16 cellular contexts compared by ENCODE assay signal in the genomic region with DNA sequence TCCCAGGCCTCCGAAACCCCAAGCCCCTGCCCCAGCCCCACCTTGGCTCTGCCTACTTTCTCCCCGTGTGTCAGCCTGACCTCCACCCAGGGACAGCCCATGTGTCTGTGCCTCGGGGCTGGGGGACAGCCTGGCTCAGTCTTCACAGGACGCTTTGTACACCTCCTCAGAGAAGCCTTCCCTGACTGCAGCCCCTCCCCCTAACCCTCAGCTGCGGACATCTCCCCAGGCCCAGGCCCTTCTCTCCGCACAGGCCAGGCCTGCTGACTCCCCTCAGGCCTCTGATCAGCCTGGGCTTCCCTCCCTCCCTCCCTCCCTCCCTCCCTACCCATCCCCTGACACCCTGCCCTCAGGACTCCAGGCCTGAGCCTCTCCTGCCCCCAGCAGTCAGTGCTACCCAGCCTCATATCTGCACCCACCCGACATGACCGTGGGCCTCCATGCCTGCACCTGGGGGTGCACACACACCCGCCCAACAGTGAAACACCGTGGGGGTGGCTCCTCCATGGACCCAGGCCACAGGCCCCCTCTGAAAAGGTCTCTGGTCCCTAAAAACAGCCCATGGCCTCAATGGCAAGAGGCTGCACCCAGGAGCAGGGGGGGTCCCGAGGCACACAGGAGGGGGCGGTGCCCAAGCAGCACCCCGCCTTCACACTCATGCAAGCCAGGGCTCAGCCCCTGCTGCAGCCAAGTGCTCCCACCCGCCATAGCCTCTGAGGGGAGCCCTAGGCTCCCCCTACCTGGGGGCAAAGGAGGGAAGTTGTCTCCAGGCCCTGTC. TPM values are rescaled to one million over a fixed set of nuclear protein-coding genes. Genes with fewer than 3 reads are reported as not detected.
DNase-seq lines count a peak whose midpoint lies in the region; ATAC-seq and TF ChIP-seq lines count a peak whose summit lies in the region.
"Had no signal": no experiment of that assay in that cellular context is flagged by ENCODE, and none has a peak within 500 bp of the region (broad histone marks: within the 10 kb centered on the region; RNA-seq: fewer than 3 reads in every experiment).

No MANE protein-coding gene starts in this region.

- no peaks in the 10 kb centered on the region for H3K27me3 ChIP-seq in breast epithelium
- H3K27me3 ChIP-seq in mammary epithelial cell (ENCODE audit: insufficient read depth, low read length), result no peaks in the 10 kb centered on the region
- H3K27me3 ChIP-seq in esophagus squamous epithelium, result no peaks in the 10 kb centered on the region
- H3K27me3 ChIP-seq in muscle layer of colon (ENCODE audit: control insufficient read depth in 1 of 2, insufficient read depth in 2 of 2, low read length in 2 of 2), result no peaks in the 10 kb centered on the region
- H3K27me3 ChIP-seq in aorta (ENCODE audit: control insufficient read depth in 1 of 2, insufficient read depth in 2 of 2, low read length in 1 of 2), result no peaks in the 10 kb centered on the region
- H3K27me3 ChIP-seq: colonic mucosa had no signal

- TF ChIP-seq CTCF in breast epithelium (IDR thresholded peaks at IDR 0.05) (no peak), mammary epithelial cell (conservative IDR thresholded peaks at IDR 0.05 in 1 of 2, IDR thresholded peaks at IDR 0.05 in 1 of 2; ENCODE audit: extremely low read depth in 1 of 2, insufficient read depth in 1 of 2, low read depth in 1 of 2, low read length in 2 of 2) (no peak), esophagus squamous epithelium (IDR thresholded peaks at IDR 0.05) (no peak), mucosa of descending colon (IDR thresholded peaks at IDR 0.05) (no peak)

- no peak overlapping the region for H3K9ac ChIP-seq in mammary epithelial cell (ENCODE audit: insufficient read depth, low read length)
- peak overlapping the region; percentile 71 for H3K9ac ChIP-seq in muscle layer of colon (ENCODE audit: low read length)

- no peak for ATAC-seq in aorta (ENCODE audit: low FRiP score)
- no peak for ATAC-seq in mucosa of descending colon
- ATAC-seq: CD8-positive, alpha-beta T cell had no signal

- peaks cover 74% of the 10 kb centered on the region for H3K79me2 ChIP-seq in mammary epithelial cell (ENCODE audit: insufficient read depth, low read length)

- H4K20me1 ChIP-seq in mammary epithelial cell (ENCODE audit: insufficient read depth, low read length), result no peaks in the 10 kb centered on the region

- intact Hi-C loops in breast epithelium (cut with DNase I; ENCODE audit: low total_unique reads), result no loop called here
- intact Hi-C loops in mammary epithelial cell (cut with micrococcal nuclease), result no loop called here
- intact Hi-C loops in esophagus squamous epithelium (cut with DNase I), result no loop called here
- intact Hi-C loops in aorta (cut with DNase I), result loop anchor here in 1 of 2 donors (5.0 kb wide), 1 partner anchor 33 kb away; the partner anchor contains the start of gene RPS21
- intact Hi-C loops in mucosa of descending colon (cut with DNase I, micrococcal nuclease), result no loop called here

- TF ChIP-seq POLR2A in breast epithelium (IDR thresholded peaks at IDR 0.05) (no peak), esophagus squamous epithelium (IDR thresholded peaks at IDR 0.05) (no peak)

- no peak overlapping the region for H3K4me2 ChIP-seq in mammary epithelial cell (ENCODE audit: insufficient read depth, low read depth, low read length)

- CTCF ChIA-PET in mammary epithelial cell (lab: Charles Lee; ENCODE audit: low non-redundant PET), result no interaction called here

- H3K4me1 ChIP-seq in breast epithelium, result peaks cover 40 to 43% of the 10 kb centered on the region in 2 donors
- H3K4me1 ChIP-seq in mammary epithelial cell (ENCODE audit: insufficient read depth, low read length), result peaks cover 90% of the 10 kb centered on the region
- H3K4me1 ChIP-seq in esophagus squamous epithelium, result peaks cover 75 to 96% (median 86%) of the 10 kb centered on the region in 3 donors
- H3K4me1 ChIP-seq in muscle layer of colon (ENCODE audit: insufficient read depth, low read length), result peaks cover 63% of the 10 kb centered on the region
- H3K4me1 ChIP-seq in aorta (ENCODE audit: control insufficient read depth in 1 of 2, insufficient read depth in 2 of 2, low read length in 2 of 2), result no peaks in the 10 kb centered on the region
- H3K4me1 ChIP-seq in mucosa of descending colon (ENCODE audit: low read depth), result peaks cover 16% of the 10 kb centered on the region

- in situ Hi-C loops in mammary epithelial cell (cut with MboI; ENCODE audit: low sequenced_read_pairs in 2 of 2), result no loop called here

- H3K36me3 ChIP-seq in breast epithelium (no peaks in the 10 kb centered on the region), mammary epithelial cell (ENCODE audit: insufficient read depth, low read length) (peaks cover 3% of the 10 kb centered on the region), esophagus squamous epithelium (peaks cover 6 to 32% (median 7%) of the 10 kb centered on the region in 3 donors), muscle layer of colon (ENCODE audit: insufficient read depth, low read length) (peaks cover 12% of the 10 kb centered on the region), aorta (ENCODE audit: control insufficient read depth in 1 of 2, insufficient read depth in 2 of 2, low read length in 1 of 2) (no peaks in the 10 kb centered on the region), mucosa of descending colon (ENCODE audit: low read depth) (no peaks in the 10 kb centered on the region)
- H3K36me3 ChIP-seq: colonic mucosa had no signal

- H3K27ac ChIP-seq in breast epithelium (peak overlapping the region; percentile 79 to 86), mammary epithelial cell (ENCODE audit: insufficient read depth, low read depth, low read length) (no peak overlapping the region), esophagus squamous epithelium (peak overlapping the region; percentile 91 to 93 (median 92)), muscle layer of colon (ENCODE audit: low read depth, low read length) (peak overlapping the region; percentile 86), aorta (ENCODE audit: low read depth in 1 of 2, low read length in 2 of 2) (peak overlapping the region; percentile 77 to 94)

- H3K9me3 ChIP-seq in breast epithelium (no peaks in the 10 kb centered on the region), mammary epithelial cell (replicated peaks; ENCODE audit: insufficient read depth, low read length) (no peaks in the 10 kb centered on the region), esophagus squamous epithelium (no peaks in the 10 kb centered on the region), muscle layer of colon (ENCODE audit: low read length) (no peaks in the 10 kb centered on the region), aorta (ENCODE audit: control insufficient read depth, low read length) (no peaks in the 10 kb centered on the region), mucosa of descending colon (no peaks in the 10 kb centered on the region)
- H3K9me3 ChIP-seq: colonic mucosa had no signal

- no peak overlapping the region for H3K4me3 ChIP-seq in breast epithelium
- no peak overlapping the region for H3K4me3 ChIP-seq in mammary epithelial cell (replicated peaks in 1 of 3; ENCODE audit: insufficient read depth in 1 of 3, low read depth in 2 of 3, low read length in 3 of 3)
- H3K4me3 ChIP-seq in esophagus squamous epithelium, result no peak overlapping the region
- no peak overlapping the region for H3K4me3 ChIP-seq in muscle layer of colon (ENCODE audit: low read depth in 1 of 2, low read length in 2 of 2)
- no peak overlapping the region for H3K4me3 ChIP-seq in aorta (ENCODE audit: low read length in 2 of 2)
- no peak overlapping the region for H3K4me3 ChIP-seq in mucosa of descending colon
- H3K4me3 ChIP-seq: colonic mucosa had no signal

- BruUV-seq in mammary epithelial cell (replicated peaks; lab: Mats Ljungman, UMichigan), result no TSS peak

- no peak overlapping the region for H2AFZ ChIP-seq in mammary epithelial cell (ENCODE audit: low read depth, low read length)

- 87% methylated on average over 5 of the region's 14 CpGs for WGBS in mammary epithelial cell (ENCODE audit: low coverage, missing lambda C conversion rate)
- WGBS in esophagus squamous epithelium, 2 donors, result 33 to 37% methylated on average over 2 to 6 of the region's 14 CpGs
- 60 to 64% methylated on average over 11 to 14 of the region's 14 CpGs for WGBS in aorta, 2 donors

- dilution Hi-C loops in mammary epithelial cell (cut with HindIII; ENCODE audit: low sequenced_read_pairs), result no loop called here

- DNase-seq in breast epithelium (ENCODE audit: low spot score in 2 of 2) (no peak), mammary epithelial cell (no peak), esophagus squamous epithelium (lab: John Stamatoyannopoulos, UW) (no peak), aorta (peak in 1 of 2 donors; percentile 42), COLO668 (lab: John Stamatoyannopoulos, UW; ENCODE audit: unreplicated experiment) (no peak), mucosa of descending colon (no peak), HT-29 (ENCODE audit: low spot score) (no peak)
- DNase-seq: activated CD4-positive, alpha-beta T cell treated with anti-CD3 and anti-CD28 coated beads, Interleukin-2, amount 50 U/mL, for 1 hour; colonic mucosa; KBM-7; midbrain; NCI-H524; RPMI8226; T-helper 9 cell had no signal

RNA-seq across cellular contexts. Expression of gene LAMA5, which starts 12.9 kb away (rescaled TPM):
- 100 to 1,000 TPM in 1 of 3 donors, 10 to 100 TPM in 2; 16.6 to 114 (median 53.3) TPM for total RNA-seq in breast epithelium
- total RNA-seq in mammary epithelial cell, result 100 to 1,000 TPM in 1 of 2 donors, 10 to 100 TPM in 1; 71.3 to 220 TPM
- 9.7 TPM for polyA plus RNA-seq in mammary epithelial cell
- polyA minus RNA-seq in mammary epithelial cell, result 19.0 TPM
- 100 to 1,000 TPM in 2 of 4 donors, 10 to 100 TPM in 2; 60.4 to 127 (median 98.9) TPM for total RNA-seq in esophagus squamous epithelium
- 100 to 1,000 TPM; 361 to 395 TPM for total RNA-seq in aorta
- 100 to 1,000 TPM in 1 of 2 donors, 10 to 100 TPM in 1; 52.2 to 345 TPM for polyA plus RNA-seq in aorta
- total RNA-seq in mucosa of descending colon, result 100 to 1,000 TPM in 1 of 3 donors, 10 to 100 TPM in 2; 21.8 to 335 (median 40.7) TPM
- 286 and 336 TPM in 2 replicates for total RNA-seq in HT-29 (2014; rRNA removed; shearing (Covaris generic))

RNA-seq across cellular contexts. Expression of gene RPS21, which starts 32.7 kb away (rescaled TPM):
- total RNA-seq in breast epithelium (1,000 to 10,000 TPM; 1,723 to 3,116 (median 2,974) TPM), mammary epithelial cell (1,000 to 10,000 TPM in 1 of 2 donors, 100 to 1,000 TPM in 1; 894 to 1,553 TPM), esophagus squamous epithelium (1,000 to 10,000 TPM in 3 of 4 donors, 100 to 1,000 TPM in 1; 819 to 3,701 (median 3,102) TPM), aorta (1,000 to 10,000 TPM in 1 of 2 donors, 100 to 1,000 TPM in 1; 965 to 1,002 TPM), mucosa of descending colon (1,000 to 10,000 TPM; 1,171 to 1,284 (median 1,191) TPM)
- polyA plus RNA-seq in mammary epithelial cell (3,470 TPM), aorta (1,000 to 10,000 TPM; 4,520 to 6,824 TPM)
- polyA minus RNA-seq in mammary epithelial cell, result 261 TPM
- total RNA-seq in HT-29 (2014; rRNA removed; shearing (Covaris generic)), result 3,073 and 3,139 TPM in 2 replicates

RNA-seq across cellular contexts. Expression of gene ADRM1, which starts 51.4 kb away (rescaled TPM):
- total RNA-seq in breast epithelium, result 100 to 1,000 TPM in 2 of 3 donors, 10 to 100 TPM in 1; 80.2 to 131 (median 105) TPM
- 100 to 1,000 TPM; 139 to 140 TPM for total RNA-seq in mammary epithelial cell
- polyA plus RNA-seq in mammary epithelial cell, result 133 TPM
- polyA minus RNA-seq in mammary epithelial cell, result 64.7 TPM
- total RNA-seq in esophagus squamous epithelium, result 100 to 1,000 TPM; 126 to 173 (median 133) TPM
- total RNA-seq in aorta, result 10 to 100 TPM; 56.1 to 61.8 TPM
- polyA plus RNA-seq in aorta, result 10 to 100 TPM; 41.4 to 80.9 TPM
- total RNA-seq in mucosa of descending colon, result 10 to 100 TPM; 54.4 to 85.8 (median 77.6) TPM
- total RNA-seq in HT-29 (2014; rRNA removed; shearing (Covaris generic)), result 659 and 752 TPM in 2 replicates

RNA-seq across cellular contexts. Expression of gene CABLES2, which starts 52.9 kb away (rescaled TPM):
- total RNA-seq in breast epithelium (1 to 10 TPM; 1.8 to 3.2 (median 2.9) TPM), mammary epithelial cell (1 to 10 TPM; 2.3 to 4.4 TPM), esophagus squamous epithelium (1 to 10 TPM; 2.0 to 3.8 (median 2.2) TPM), aorta (1 to 10 TPM; 3.0 to 4.2 TPM), mucosa of descending colon (1 to 10 TPM; 5.4 to 9.3 (median 6.6) TPM)
- polyA plus RNA-seq in mammary epithelial cell (4.7 TPM), aorta (1 to 10 TPM; 1.8 to 2.1 TPM)
- polyA minus RNA-seq in mammary epithelial cell, result 12.8 TPM
- 9.5 and 9.8 TPM in 2 replicates for total RNA-seq in HT-29 (2014; rRNA removed; shearing (Covaris generic))
